22 cellular contexts compared by ENCODE assay signal in genomic region chr5:72512179-72512860, GRCh38. TPM values are rescaled to one million over a fixed set of nuclear protein-coding genes. Genes with fewer than 3 reads are reported as not detected.
DNase-seq lines count a peak whose midpoint lies in the region; ATAC-seq and TF ChIP-seq lines count a peak whose summit lies in the region.
"Had no signal": no experiment of that assay in that cellular context is flagged by ENCODE, and none has a peak within 500 bp of the region (broad histone marks: within the 10 kb centered on the region; RNA-seq: fewer than 3 reads in every experiment).

No MANE protein-coding gene starts in this region.

- CTCF ChIA-PET in PC-9 (lab: Charles Lee), result no interaction called here

- ATAC-seq in psoas muscle (no peak), HG02588 (IDR thresholded peaks at IDR 0.05; ENCODE audit: unreplicated experiment) (no peak), GM18517 (IDR thresholded peaks at IDR 0.05; ENCODE audit: unreplicated experiment) (no peak)
- ATAC-seq: CD8-positive, alpha-beta T cell; GM12878; Panc1 had no signal

- H3K4me1 ChIP-seq in ACC112 (ENCODE audit: control insufficient read depth, insufficient read depth, low read length, unreplicated experiment), result peaks cover 27% of the 10 kb centered on the region
- H3K4me1 ChIP-seq in PC-9 (replicated peaks; ENCODE audit: insufficient read depth), result peaks cover 54% of the 10 kb centered on the region
- H3K4me1 ChIP-seq in psoas muscle, result peaks cover 55% of the 10 kb centered on the region

- H3K9me2 ChIP-seq in PC-9 (ENCODE audit: insufficient read depth), result no peaks in the 10 kb centered on the region
- H3K9me2 ChIP-seq: SK-N-SH had no signal

- H3K36me3 ChIP-seq in ACC112 (ENCODE audit: insufficient read depth, low read length), result no peaks in the 10 kb centered on the region
- H3K36me3 ChIP-seq in PC-9 (ENCODE audit: low read depth), result no peaks in the 10 kb centered on the region
- H3K36me3 ChIP-seq in psoas muscle (ENCODE audit: insufficient read depth in 1 of 2, low read depth in 1 of 2), result no peaks in the 10 kb centered on the region
- H3K36me3 ChIP-seq: BLaER1 had no signal

- no peaks in the 10 kb centered on the region for H3K27me3 ChIP-seq in ACC112 (ENCODE audit: insufficient read depth, low read length)
- no peaks in the 10 kb centered on the region for H3K27me3 ChIP-seq in PC-9 (ENCODE audit: insufficient read depth, low read depth)
- H3K27me3 ChIP-seq in psoas muscle (ENCODE audit: insufficient read depth in 3 of 3, low read length in 2 of 3), result no peaks in the 10 kb centered on the region
- H3K27me3 ChIP-seq: BLaER1 had no signal

- H3K4me2 ChIP-seq in PC-9, result peak overlapping the region; percentile 38
- H3K4me2 ChIP-seq: BLaER1, SK-N-SH had no signal

- BruUV-seq in PC-9 (replicated peaks; lab: Mats Ljungman, UMichigan), result no TSS peak

- 98 to 100% (median 100%) methylated on average over 2 of the region's 2 CpGs for WGBS in psoas muscle, 3 donors

- H4K20me1 ChIP-seq in PC-9 (ENCODE audit: insufficient read depth), result no peaks in the 10 kb centered on the region
- H4K20me1 ChIP-seq: BLaER1 had no signal

- peaks cover 8% of the 10 kb centered on the region for H3K9me3 ChIP-seq in PC-9 (ENCODE audit: insufficient read depth, low read depth)
- no peaks in the 10 kb centered on the region for H3K9me3 ChIP-seq in psoas muscle
- H3K9me3 ChIP-seq: BLaER1, SK-N-SH had no signal

- H3F3A ChIP-seq in PC-9 (ENCODE audit: insufficient read depth, low read depth), result no peaks in the 10 kb centered on the region

- TF ChIP-seq CTCF in PC-9 (conservative IDR thresholded peaks at IDR 0.05) (no peak), psoas muscle (IDR thresholded peaks at IDR 0.05) (no peak)

- H3K4me3 ChIP-seq in ACC112 (ENCODE audit: low read depth, low read length) (no peak overlapping the region), PC-9 (no peak overlapping the region), psoas muscle (no peak overlapping the region)
- H3K4me3 ChIP-seq: BLaER1, GM12878 had no signal

- H3K79me2 ChIP-seq in ACC112 (ENCODE audit: control insufficient read depth, insufficient read depth, low read length, unreplicated experiment), result no peaks in the 10 kb centered on the region
- H3K79me2 ChIP-seq in PC-9 (ENCODE audit: low read depth), result no peaks in the 10 kb centered on the region

- intact Hi-C loops in PC-9 (cut with micrococcal nuclease; ENCODE audit: unreplicated experiment) (loop anchor here (2.0 kb wide), 1 partner anchor 76 kb away; no protein-coding TSS in a partner anchor), psoas muscle (cut with DNase I) (no loop called here)

- DNase-seq in PC-9 (no peak), islet precursor cell (peak; percentile 79), psoas muscle (no peak), NCI-H146 (lab: John Stamatoyannopoulos, UW) (no peak)
- DNase-seq in activated CD8-positive, alpha-beta memory T cell treated with anti-CD3 and anti-CD28 coated beads, Interleukin-2, amount 50 U/mL, for 4 hours, result no peak
- DNase-seq: 8988T; CD8-positive, alpha-beta T cell; GDM1; KG1; NCI-H1436; NCI-H2081; NCI-H510A treated with DMSO at 0.1 percent for 48 hours; NCI-H82; Right ventricle myocardium superior; SK-N-SH had no signal

- H2AFZ ChIP-seq in ACC112 (ENCODE audit: low read length, unreplicated experiment) (no peak overlapping the region), PC-9 (no peak overlapping the region)

- peak overlapping the region; percentile 89; the same call in 1 of the 2 replicates for H3K27ac ChIP-seq in ACC112 (ENCODE audit: low read depth, low read length)
- H3K27ac ChIP-seq in PC-9, result no peak overlapping the region
- peak overlapping the region; percentile 87 for H3K27ac ChIP-seq in psoas muscle
- H3K27ac ChIP-seq: BLaER1 had no signal

- POLR2A ChIA-PET in PC-9 (lab: Charles Lee; ENCODE audit: unreplicated experiment), result interaction anchor here (0.5 to 0.7 kb wide), 3 partner anchors 23 to 1443 kb away, joined by 3 to 6 read pairs (median 4); no protein-coding TSS in a partner anchor

RNA-seq across cellular contexts. Expression of gene ZNF366, which starts 5.1 kb away (rescaled TPM):
- total RNA-seq in PC-9 (2021), result 0.17 TPM in 1 of 2 replicates, not detected in the other
- 1 to 10 TPM; 3.4 to 6.6 (median 3.9) TPM for total RNA-seq in psoas muscle
- polyA plus RNA-seq in psoas muscle, result 1 to 10 TPM; 1.2 to 1.4 (median 1.3) TPM
- total RNA-seq: CD8-positive, alpha-beta T cell; H1 had no signal
- polyA plus RNA-seq: H1, SK-N-SH had no signal
